ENCODE assay signal across 14 cellular contexts in the genomic region with DNA sequence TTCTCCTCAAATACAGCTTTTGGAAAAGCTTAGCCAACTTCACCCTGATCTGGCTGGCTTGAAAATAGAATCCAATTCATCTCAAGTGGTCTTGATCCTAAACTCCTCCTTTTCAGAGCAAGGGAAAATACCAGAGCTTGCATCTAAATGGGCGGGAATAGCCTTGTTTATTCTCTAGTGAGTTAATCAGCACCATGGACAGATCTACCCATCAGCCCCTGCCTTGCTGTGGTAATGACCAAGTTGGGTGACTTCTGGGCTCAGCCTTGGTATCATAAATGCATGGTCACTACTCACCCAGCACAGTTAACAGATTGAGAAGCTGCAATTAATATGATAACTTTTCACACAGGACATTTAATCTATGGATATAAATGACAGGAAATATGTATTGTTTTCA.
DNase-seq lines count a peak whose midpoint lies in the region; ATAC-seq and TF ChIP-seq lines count a peak whose summit lies in the region.
"Had no signal": no experiment of that assay in that cellular context is flagged by ENCODE, and none has a peak within 500 bp of the region (broad histone marks: within the 10 kb centered on the region; RNA-seq: fewer than 3 reads in every experiment).

No MANE protein-coding gene starts in this region.

- TF ChIP-seq EP300 in Ishikawa (IDR thresholded peaks at IDR 0.05; ENCODE audit: borderline replicate concordance) = no peak

- no peaks in the 10 kb centered on the region for H3K4me1 ChIP-seq in vagina

- H3K36me3 ChIP-seq in vagina = no peaks in the 10 kb centered on the region
- H3K36me3 ChIP-seq: BLaER1 treated with 17β-estradiol and CSF1 and Interleukin-3, amounts not matched to agents 10 nM and 100 nM had no signal

- H3K27me3 ChIP-seq in vagina = no peaks in the 10 kb centered on the region
- H3K27me3 ChIP-seq: BLaER1 treated with 17β-estradiol and CSF1 and Interleukin-3, amounts not matched to agents 10 nM and 100 nM had no signal

- no peak for TF ChIP-seq RAD21 in Ishikawa (IDR thresholded peaks at IDR 0.05; ENCODE audit: low read depth)

- intact Hi-C loops in vagina (cut with DNase I) = no loop called here

- no peak for TF ChIP-seq CTCF in vagina (IDR thresholded peaks at IDR 0.05)

- H3K27ac ChIP-seq in vagina = no peak overlapping the region
- H3K27ac ChIP-seq: BLaER1 treated with 17β-estradiol and CSF1 and Interleukin-3, amounts not matched to agents 10 nM and 100 nM had no signal

- TF ChIP-seq POLR2A in vagina (IDR thresholded peaks at IDR 0.05) = no peak

- H3K9me3 ChIP-seq in vagina = no peaks in the 10 kb centered on the region
- H3K9me3 ChIP-seq: BLaER1 treated with 17β-estradiol and CSF1 and Interleukin-3, amounts not matched to agents 10 nM and 100 nM had no signal

- H3K4me3 ChIP-seq in vagina = no peak overlapping the region
- H3K4me3 ChIP-seq: BLaER1 treated with 17β-estradiol and CSF1 and Interleukin-3, amounts not matched to agents 10 nM and 100 nM had no signal

- DNase-seq in Daoy (ENCODE audit: low read depth) (peak; percentile 49), RPMI8226 (peak; percentile 36), islet precursor cell (peak; percentile 79), NCI-H2081 (lab: John Stamatoyannopoulos, UW) (no peak), vagina (ENCODE audit: extremely low spot score in 2 of 2) (no peak)
- DNase-seq in stimulated activated CD8-positive, alpha-beta memory T cell treated with anti-CD3 and anti-CD28 coated beads, Interleukin-4, amount 100 ng/mL, for 48 hours = no peak
- DNase-seq: activated CD4-positive, alpha-beta memory T cell treated with anti-CD3 and anti-CD28 coated beads for 36 hours; activated effector memory CD4-positive, alpha-beta T cell treated with anti-CD3 and anti-CD28 coated beads, Interleukin-2, amount 50 U/mL, for 16 hours; GDM1; naive thymus-derived CD8-positive, alpha-beta T cell; NCI-H187 had no signal

- no peak for ATAC-seq in HG02759 (IDR thresholded peaks at IDR 0.05; ENCODE audit: unreplicated experiment)
- ATAC-seq: naive thymus-derived CD8-positive, alpha-beta T cell had no signal

TF ChIP-seq in Ishikawa, 13 proteins besides CTCF, POLR2A, EP300 and RAD21:
- TF ChIP-seq, protein P1, sequence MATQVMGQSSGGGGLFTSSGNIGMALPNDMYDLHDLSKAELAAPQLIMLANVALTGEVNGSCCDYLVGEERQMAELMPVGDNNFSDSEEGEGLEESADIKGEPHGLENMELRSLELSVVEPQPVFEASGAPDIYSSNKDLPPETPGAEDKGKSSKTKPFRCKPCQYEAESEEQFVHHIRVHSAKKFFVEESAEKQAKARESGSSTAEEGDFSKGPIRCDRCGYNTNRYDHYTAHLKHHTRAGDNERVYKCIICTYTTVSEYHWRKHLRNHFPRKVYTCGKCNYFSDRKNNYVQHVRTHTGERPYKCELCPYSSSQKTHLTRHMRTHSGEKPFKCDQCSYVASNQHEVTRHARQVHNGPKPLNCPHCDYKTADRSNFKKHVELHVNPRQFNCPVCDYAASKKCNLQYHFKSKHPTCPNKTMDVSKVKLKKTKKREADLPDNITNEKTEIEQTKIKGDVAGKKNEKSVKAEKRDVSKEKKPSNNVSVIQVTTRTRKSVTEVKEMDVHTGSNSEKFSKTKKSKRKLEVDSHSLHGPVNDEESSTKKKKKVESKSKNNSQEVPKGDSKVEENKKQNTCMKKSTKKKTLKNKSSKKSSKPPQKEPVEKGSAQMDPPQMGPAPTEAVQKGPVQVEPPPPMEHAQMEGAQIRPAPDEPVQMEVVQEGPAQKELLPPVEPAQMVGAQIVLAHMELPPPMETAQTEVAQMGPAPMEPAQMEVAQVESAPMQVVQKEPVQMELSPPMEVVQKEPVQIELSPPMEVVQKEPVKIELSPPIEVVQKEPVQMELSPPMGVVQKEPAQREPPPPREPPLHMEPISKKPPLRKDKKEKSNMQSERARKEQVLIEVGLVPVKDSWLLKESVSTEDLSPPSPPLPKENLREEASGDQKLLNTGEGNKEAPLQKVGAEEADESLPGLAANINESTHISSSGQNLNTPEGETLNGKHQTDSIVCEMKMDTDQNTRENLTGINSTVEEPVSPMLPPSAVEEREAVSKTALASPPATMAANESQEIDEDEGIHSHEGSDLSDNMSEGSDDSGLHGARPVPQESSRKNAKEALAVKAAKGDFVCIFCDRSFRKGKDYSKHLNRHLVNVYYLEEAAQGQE (IDR thresholded peaks at IDR 0.05; ENCODE audit: low read depth) = peak; percentile 85
- no peak for TF ChIP-seq FOXM1 (IDR thresholded peaks at IDR 0.05; ENCODE audit: borderline replicate concordance, low read depth)
- TF ChIP-seq, protein P2, sequence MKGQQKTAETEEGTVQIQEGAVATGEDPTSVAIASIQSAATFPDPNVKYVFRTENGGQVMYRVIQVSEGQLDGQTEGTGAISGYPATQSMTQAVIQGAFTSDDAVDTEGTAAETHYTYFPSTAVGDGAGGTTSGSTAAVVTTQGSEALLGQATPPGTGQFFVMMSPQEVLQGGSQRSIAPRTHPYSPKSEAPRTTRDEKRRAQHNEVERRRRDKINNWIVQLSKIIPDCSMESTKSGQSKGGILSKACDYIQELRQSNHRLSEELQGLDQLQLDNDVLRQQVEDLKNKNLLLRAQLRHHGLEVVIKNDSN (IDR thresholded peaks at IDR 0.05) = no peak

Comparison
In these comparisons a context has a peak if more than half of its experiments do, and no peak if none do; other contexts are left out.
1. DNase-seq: peak in Daoy (single experiment), RPMI8226 (single experiment) and islet precursor cell (single experiment); none in NCI-H2081 (0 of 2), stimulated activated CD8-positive, alpha-beta memory T cell treated with anti-CD3 and anti-CD28 coated beads, Interleukin-4, amount 100 ng/mL, for 48 hours (single experiment) and vagina (0 of 2).